1 cellular context compared by ENCODE assay signal in the genomic region with DNA sequence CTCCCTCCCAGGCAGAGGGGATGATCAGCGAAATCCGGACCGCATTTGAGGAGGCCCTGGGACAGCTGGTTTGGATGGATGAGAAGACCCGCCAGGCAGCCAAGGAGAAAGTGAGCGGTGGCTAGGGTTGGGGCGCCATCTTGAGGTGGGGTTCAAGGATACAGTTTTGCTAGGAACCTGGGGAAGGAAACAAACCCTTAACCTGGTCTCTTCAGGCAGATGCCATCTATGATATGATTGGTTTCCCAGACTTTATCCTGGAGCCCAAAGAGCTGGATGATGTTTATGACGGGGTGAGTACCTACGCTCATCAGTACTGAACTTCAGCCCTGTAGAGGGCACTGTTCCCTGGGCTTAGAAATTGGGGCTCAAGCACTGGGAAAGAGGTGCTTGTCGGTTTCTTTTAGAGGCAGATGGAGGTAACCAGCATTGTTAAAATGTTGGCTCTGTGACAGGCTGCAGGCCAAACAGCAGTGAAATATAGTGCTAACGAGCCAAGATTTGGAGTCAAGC.
A peak's percentile ranks its signal among the peaks of the same experiment; 100 is the strongest.
TF ChIP-seq lines count a peak whose summit lies in the region.

No MANE protein-coding gene starts in this region.

TF ChIP-seq in HEK293, 187 proteins besides CTCF, POLR2A, EP300 and RAD21 (continued from another document):
- TF ChIP-seq, protein P1, sequence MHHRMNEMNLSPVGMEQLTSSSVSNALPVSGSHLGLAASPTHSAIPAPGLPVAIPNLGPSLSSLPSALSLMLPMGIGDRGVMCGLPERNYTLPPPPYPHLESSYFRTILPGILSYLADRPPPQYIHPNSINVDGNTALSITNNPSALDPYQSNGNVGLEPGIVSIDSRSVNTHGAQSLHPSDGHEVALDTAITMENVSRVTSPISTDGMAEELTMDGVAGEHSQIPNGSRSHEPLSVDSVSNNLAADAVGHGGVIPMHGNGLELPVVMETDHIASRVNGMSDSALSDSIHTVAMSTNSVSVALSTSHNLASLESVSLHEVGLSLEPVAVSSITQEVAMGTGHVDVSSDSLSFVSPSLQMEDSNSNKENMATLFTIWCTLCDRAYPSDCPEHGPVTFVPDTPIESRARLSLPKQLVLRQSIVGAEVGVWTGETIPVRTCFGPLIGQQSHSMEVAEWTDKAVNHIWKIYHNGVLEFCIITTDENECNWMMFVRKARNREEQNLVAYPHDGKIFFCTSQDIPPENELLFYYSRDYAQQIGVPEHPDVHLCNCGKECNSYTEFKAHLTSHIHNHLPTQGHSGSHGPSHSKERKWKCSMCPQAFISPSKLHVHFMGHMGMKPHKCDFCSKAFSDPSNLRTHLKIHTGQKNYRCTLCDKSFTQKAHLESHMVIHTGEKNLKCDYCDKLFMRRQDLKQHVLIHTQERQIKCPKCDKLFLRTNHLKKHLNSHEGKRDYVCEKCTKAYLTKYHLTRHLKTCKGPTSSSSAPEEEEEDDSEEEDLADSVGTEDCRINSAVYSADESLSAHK (tag by site-specific recombination; IDR thresholded peaks at IDR 0.05): peak; percentile 37; the same call in 1 of the 2 replicates
- TF ChIP-seq, protein P2, sequence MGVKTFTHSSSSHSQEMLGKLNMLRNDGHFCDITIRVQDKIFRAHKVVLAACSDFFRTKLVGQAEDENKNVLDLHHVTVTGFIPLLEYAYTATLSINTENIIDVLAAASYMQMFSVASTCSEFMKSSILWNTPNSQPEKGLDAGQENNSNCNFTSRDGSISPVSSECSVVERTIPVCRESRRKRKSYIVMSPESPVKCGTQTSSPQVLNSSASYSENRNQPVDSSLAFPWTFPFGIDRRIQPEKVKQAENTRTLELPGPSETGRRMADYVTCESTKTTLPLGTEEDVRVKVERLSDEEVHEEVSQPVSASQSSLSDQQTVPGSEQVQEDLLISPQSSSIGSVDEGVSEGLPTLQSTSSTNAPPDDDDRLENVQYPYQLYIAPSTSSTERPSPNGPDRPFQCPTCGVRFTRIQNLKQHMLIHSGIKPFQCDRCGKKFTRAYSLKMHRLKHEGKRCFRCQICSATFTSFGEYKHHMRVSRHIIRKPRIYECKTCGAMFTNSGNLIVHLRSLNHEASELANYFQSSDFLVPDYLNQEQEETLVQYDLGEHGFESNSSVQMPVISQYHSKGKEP (tag by site-specific recombination; IDR thresholded peaks at IDR 0.05): no peak
- TF ChIP-seq ZNF114 (tag by site-specific recombination; IDR thresholded peaks at IDR 0.05): no peak
- no peak for TF ChIP-seq ZFP41 (tag by site-specific recombination; IDR thresholded peaks at IDR 0.05; ENCODE audit: borderline replicate concordance)
- TF ChIP-seq, protein P3, sequence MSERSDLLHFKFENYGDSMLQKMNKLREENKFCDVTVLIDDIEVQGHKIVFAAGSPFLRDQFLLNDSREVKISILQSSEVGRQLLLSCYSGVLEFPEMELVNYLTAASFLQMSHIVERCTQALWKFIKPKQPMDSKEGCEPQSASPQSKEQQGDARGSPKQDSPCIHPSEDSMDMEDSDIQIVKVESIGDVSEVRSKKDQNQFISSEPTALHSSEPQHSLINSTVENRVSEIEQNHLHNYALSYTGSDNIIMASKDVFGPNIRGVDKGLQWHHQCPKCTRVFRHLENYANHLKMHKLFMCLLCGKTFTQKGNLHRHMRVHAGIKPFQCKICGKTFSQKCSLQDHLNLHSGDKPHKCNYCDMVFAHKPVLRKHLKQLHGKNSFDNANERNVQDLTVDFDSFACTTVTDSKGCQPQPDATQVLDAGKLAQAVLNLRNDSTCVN (tag by site-specific recombination; optimal IDR thresholded peaks at IDR 0.05): no peak
- TF ChIP-seq, protein P4, sequence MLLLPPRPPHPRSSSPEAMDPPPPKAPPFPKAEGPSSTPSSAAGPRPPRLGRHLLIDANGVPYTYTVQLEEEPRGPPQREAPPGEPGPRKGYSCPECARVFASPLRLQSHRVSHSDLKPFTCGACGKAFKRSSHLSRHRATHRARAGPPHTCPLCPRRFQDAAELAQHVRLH (tag by site-specific recombination; IDR thresholded peaks at IDR 0.05): no peak
- TF ChIP-seq ZNF791 (tag by site-specific recombination; IDR thresholded peaks at IDR 0.05): no peak
- TF ChIP-seq ZNF23 (tag by site-specific recombination; IDR thresholded peaks at IDR 0.05; ENCODE audit: borderline replicate concordance): no peak
- TF ChIP-seq ZNF830 (tag by site-specific recombination; IDR thresholded peaks at IDR 0.05; ENCODE audit: low read depth): no peak
- no peak for TF ChIP-seq ZNF701 (tag by site-specific recombination; IDR thresholded peaks at IDR 0.05)
- no peak; the same call in 1 of the 2 replicates for TF ChIP-seq ZNF394 (tag by site-specific recombination; IDR thresholded peaks at IDR 0.05; ENCODE audit: borderline replicate concordance)
- TF ChIP-seq TRIM28 (IDR thresholded peaks at IDR 0.05; ENCODE audit: borderline replicate concordance, low read length): peak; percentile 78; the same call in 1 of the 2 replicates
- no peak for TF ChIP-seq ZNF202 (tag by site-specific recombination; IDR thresholded peaks at IDR 0.05; ENCODE audit: borderline replicate concordance)
- TF ChIP-seq ZNF785 (tag by site-specific recombination; IDR thresholded peaks at IDR 0.05): no peak
- TF ChIP-seq ZNF19 (tag by site-specific recombination; IDR thresholded peaks at IDR 0.05; ENCODE audit: low read depth): no peak
- no peak for TF ChIP-seq ZNF341 (tag by site-specific recombination; IDR thresholded peaks at IDR 0.05; ENCODE audit: low read depth)
- no peak for TF ChIP-seq ZNF157 (tag by site-specific recombination; IDR thresholded peaks at IDR 0.05)
- TF ChIP-seq, protein P5, sequence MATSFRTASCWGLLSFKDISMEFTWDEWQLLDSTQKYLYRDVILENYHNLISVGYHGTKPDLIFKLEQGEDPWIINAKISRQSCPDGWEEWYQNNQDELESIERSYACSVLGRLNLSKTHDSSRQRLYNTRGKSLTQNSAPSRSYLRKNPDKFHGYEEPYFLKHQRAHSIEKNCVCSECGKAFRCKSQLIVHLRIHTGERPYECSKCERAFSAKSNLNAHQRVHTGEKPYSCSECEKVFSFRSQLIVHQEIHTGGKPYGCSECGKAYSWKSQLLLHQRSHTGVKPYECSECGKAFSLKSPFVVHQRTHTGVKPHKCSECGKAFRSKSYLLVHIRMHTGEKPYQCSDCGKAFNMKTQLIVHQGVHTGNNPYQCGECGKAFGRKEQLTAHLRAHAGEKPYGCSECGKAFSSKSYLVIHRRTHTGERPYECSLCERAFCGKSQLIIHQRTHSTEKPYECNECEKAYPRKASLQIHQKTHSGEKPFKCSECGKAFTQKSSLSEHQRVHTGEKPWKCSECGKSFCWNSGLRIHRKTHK (tag by site-specific recombination; IDR thresholded peaks at IDR 0.05): no peak
- TF ChIP-seq, protein P6, sequence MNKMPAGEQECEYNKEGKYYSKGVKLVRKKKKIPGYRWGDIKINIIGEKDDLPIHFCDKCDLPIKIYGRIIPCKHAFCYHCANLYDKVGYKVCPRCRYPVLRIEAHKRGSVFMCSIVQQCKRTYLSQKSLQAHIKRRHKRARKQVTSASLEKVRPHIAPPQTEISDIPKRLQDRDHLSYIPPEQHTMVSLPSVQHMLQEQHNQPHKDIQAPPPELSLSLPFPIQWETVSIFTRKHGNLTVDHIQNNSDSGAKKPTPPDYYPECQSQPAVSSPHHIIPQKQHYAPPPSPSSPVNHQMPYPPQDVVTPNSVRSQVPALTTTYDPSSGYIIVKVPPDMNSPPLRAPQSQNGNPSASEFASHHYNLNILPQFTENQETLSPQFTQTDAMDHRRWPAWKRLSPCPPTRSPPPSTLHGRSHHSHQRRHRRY (tag by site-specific recombination; IDR thresholded peaks at IDR 0.05): no peak
- TF ChIP-seq ZBTB48 (tag by site-specific recombination; IDR thresholded peaks at IDR 0.05): no peak
TF ChIP-seq in HEK293: peak in this region for 10.
